In the genomic region with DNA sequence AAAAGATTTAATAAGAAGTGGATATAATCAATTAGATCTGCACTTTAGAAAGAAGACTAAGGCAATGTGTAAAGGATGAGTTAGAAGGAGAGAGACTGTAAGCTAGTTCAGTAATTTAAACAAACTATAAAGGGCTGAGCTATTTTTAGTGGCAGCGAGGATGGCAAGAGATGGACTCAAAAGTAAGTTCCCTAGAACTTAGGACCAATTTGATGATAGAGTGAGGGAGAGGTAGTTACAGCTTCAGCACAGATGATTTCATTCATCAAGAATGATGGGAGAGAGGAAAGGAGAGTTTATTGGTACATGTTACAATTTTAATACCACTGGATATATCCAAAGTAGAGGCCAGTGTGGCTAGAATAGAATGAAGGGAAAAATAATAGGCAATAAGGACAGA, we compare ENCODE assay signal across 19 cellular contexts.
"Had no signal": no experiment of that assay in that cellular context is flagged by ENCODE, and none has a peak within 500 bp of the region (broad histone marks: within the 10 kb centered on the region; RNA-seq: fewer than 3 reads in every experiment).

No MANE protein-coding gene starts in this region.

- H3K27me3 ChIP-seq: colonic mucosa, foreskin keratinocyte, heart right ventricle, left lung had no signal

- DNase-seq: colonic mucosa; cortex of kidney; effector CD8-positive, alpha-beta T cell; effector memory CD8-positive, alpha-beta T cell; endodermal cell; erythroblast; foreskin keratinocyte; glutamatergic neuron; head of caudate nucleus; heart right ventricle; hippocampal formation; left cardiac atrium; left lung; left ventricle myocardium superior; lower lobe of right lung; mesenchymal stem cell; mucosa of descending colon; naive B cell had no signal

- H3K4me3 ChIP-seq: colonic mucosa, heart right ventricle, left lung, lower lobe of right lung, mucosa of descending colon had no signal

- H3K4me1 ChIP-seq: colonic mucosa, heart right ventricle, left lung, lower lobe of right lung had no signal

- H3K27ac ChIP-seq: colonic mucosa, epithelial cell of prostate, foreskin keratinocyte, heart right ventricle, left lung, lower lobe of right lung had no signal

- H3K9me3 ChIP-seq: colonic mucosa, heart right ventricle, left lung, lower lobe of right lung, mucosa of descending colon had no signal

- H3K36me3 ChIP-seq: colonic mucosa had no signal
